In the genomic region with DNA sequence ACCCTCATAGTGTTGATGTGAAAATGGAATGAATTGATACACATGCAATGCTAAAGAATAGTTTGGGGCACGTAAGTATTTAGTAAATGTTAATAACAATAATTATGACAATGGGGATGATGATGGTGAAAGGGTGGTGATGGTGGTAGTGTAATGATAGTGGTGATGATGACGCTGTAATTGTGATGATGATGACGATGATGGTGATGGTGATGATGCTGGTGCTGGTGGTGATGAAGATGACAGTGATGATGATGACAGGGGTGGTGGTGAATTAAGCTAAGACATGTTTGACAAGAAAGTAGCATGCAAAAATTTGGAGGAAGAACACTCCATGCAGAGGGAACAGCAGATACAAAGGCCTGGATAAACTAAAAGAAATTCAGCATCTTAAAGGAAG, we compare ENCODE assay signal across 27 cellular contexts.
"Had no signal": no experiment of that assay in that cellular context is flagged by ENCODE, and none has a peak within 500 bp of the region (broad histone marks: within the 10 kb centered on the region; RNA-seq: fewer than 3 reads in every experiment).

No MANE protein-coding gene starts in this region.

- H3K27me3 Mint-ChIP-seq: dendritic cell treated with granulocyte-macrophage colony-stimulating factor and Interleukin-4, amounts not matched to agents 40 ng/mL and 50 ng/mL, for 4 days; effector memory CD8-positive, alpha-beta T cell; naive thymus-derived CD4-positive, alpha-beta T cell had no signal

- H3K27ac ChIP-seq: colonic mucosa, epithelial cell of prostate, esophagus squamous epithelium, gastrocnemius medialis, heart right ventricle, left lung, lower lobe of right lung had no signal

- H3K4me3 Mint-ChIP-seq: dendritic cell treated with granulocyte-macrophage colony-stimulating factor and Interleukin-4, amounts not matched to agents 40 ng/mL and 50 ng/mL, for 4 days; effector memory CD8-positive, alpha-beta T cell; endodermal cell; mesothelial cell of epicardium; naive thymus-derived CD4-positive, alpha-beta T cell had no signal

- H3K9me3 ChIP-seq: colonic mucosa, esophagus squamous epithelium, gastrocnemius medialis, lower lobe of right lung had no signal

- H3K36me3 Mint-ChIP-seq: mesothelial cell of epicardium; naive thymus-derived CD4-positive, alpha-beta T cell had no signal

- ATAC-seq: effector memory CD8-positive, alpha-beta T cell; esophagus mucosa; gastrocnemius medialis; heart right ventricle; left cardiac atrium; left lung; left ventricle myocardium superior; lower lobe of right lung; naive thymus-derived CD4-positive, alpha-beta T cell had no signal

- H3K4me1 Mint-ChIP-seq: endodermal cell; mesothelial cell of epicardium; naive thymus-derived CD4-positive, alpha-beta T cell had no signal

- H3K4me1 ChIP-seq: colonic mucosa, esophagus squamous epithelium, gastrocnemius medialis, heart right ventricle, left lung, lower lobe of right lung had no signal

- H3K27me3 ChIP-seq: colonic mucosa, esophagus squamous epithelium, gastrocnemius medialis, heart right ventricle, left lung had no signal

- H3K4me3 ChIP-seq: colonic mucosa, esophagus squamous epithelium, gastrocnemius medialis, heart right ventricle, left lung, lower lobe of right lung had no signal

- H3K36me3 ChIP-seq: colonic mucosa, esophagus squamous epithelium, gastrocnemius medialis, heart right ventricle, left lung, lower lobe of right lung had no signal

- FAIRE-seq: endometrium, islet of Langerhans, keratinocyte had no signal

- H3K27ac Mint-ChIP-seq: dendritic cell treated with granulocyte-macrophage colony-stimulating factor and Interleukin-4, amounts not matched to agents 40 ng/mL and 50 ng/mL, for 4 days; effector memory CD8-positive, alpha-beta T cell; endodermal cell; mesothelial cell of epicardium; naive thymus-derived CD4-positive, alpha-beta T cell had no signal

- DNase-seq: colonic mucosa; cortex of kidney; effector CD8-positive, alpha-beta T cell; effector memory CD8-positive, alpha-beta T cell; endodermal cell; erythroblast; esophagus squamous epithelium; foreskin fibroblast; foreskin melanocyte; gastrocnemius medialis; glutamatergic neuron; head of caudate nucleus; heart right ventricle; hippocampal formation; left cardiac atrium; left lung; left ventricle myocardium superior; lower lobe of right lung; mesenchymal stem cell; naive thymus-derived CD4-positive, alpha-beta T cell had no signal
